ENCODE assay signal across 14 cellular contexts in the genomic region with DNA sequence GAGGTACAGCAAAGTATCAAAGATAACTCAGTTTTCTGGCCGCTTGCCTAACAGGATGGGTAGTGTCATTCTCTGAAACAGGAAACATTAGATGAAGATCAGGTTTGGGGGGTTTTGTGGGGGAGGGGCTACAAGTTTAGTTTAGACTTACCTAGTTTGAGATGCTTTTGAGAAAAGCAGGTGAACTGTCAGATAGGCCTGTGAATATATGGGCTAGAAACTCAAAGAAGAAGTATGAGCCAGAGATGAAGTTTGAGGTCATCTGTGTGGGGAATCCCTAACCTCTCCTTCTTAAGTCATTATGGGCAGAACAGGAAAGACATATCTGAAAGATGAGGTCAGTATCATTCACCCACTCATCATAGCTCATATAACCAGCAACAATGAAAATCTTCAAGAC. TPM values are rescaled to one million over a fixed set of nuclear protein-coding genes. Genes with fewer than 3 reads are reported as not detected.
DNase-seq lines count a peak whose midpoint lies in the region; ATAC-seq, FAIRE-seq and TF ChIP-seq lines count a peak whose summit lies in the region.
"Had no signal": no experiment of that assay in that cellular context is flagged by ENCODE, and none has a peak within 500 bp of the region (broad histone marks: within the 10 kb centered on the region; RNA-seq: fewer than 3 reads in every experiment).

No MANE protein-coding gene starts in this region.

- no peaks in the 10 kb centered on the region for H3K27me3 Mint-ChIP-seq in WTC11 (ENCODE audit: low read depth)

- H3K4me1 ChIP-seq in spleen = no peaks in the 10 kb centered on the region

- DNase-seq in stimulated activated CD4-positive, alpha-beta T cell treated with anti-CD3 and anti-CD28 coated beads, Interleukin-15, amount 100 ng/mL, for 24 hours = peak; percentile 33
- no peak for DNase-seq in stimulated activated CD4-positive, alpha-beta T cell treated with anti-CD3 and anti-CD28 coated beads, Interleukin-4, amount 100 ng/mL, for 1 hour
- DNase-seq in RCC 7860 (ENCODE audit: low spot score) = peak; percentile 82
- DNase-seq in fibroblast of gingiva (ENCODE audit: low read depth) = peak; percentile 33
- DNase-seq in D721Med (ENCODE audit: insufficient read length, low spot score) = no peak
- DNase-seq in WTC11 (ENCODE audit: low spot score) = no peak
- no peak for DNase-seq in spleen
- DNase-seq in GM12892 (ENCODE audit: insufficient read length) = no peak
- DNase-seq: activated effector memory CD4-positive, alpha-beta T cell treated with Interleukin-2 at 50 U/mL for 16 hours; hippocampal formation; NCI-H146; nucleus accumbens; stimulated activated CD8-positive, alpha-beta memory T cell treated with anti-CD3 and anti-CD28 coated beads, Interleukin-4, amount 100 ng/mL, for 48 hours had no signal

- 57 to 89% (median 74%) methylated on average over 1 of the region's 1 CpG for WGBS in spleen, 5 donors

- no peaks in the 10 kb centered on the region for H3K36me3 Mint-ChIP-seq in WTC11

- H3K27me3 ChIP-seq in spleen (replicated peaks in 1 of 7) = no peaks in the 10 kb centered on the region

- H3K4me1 Mint-ChIP-seq in WTC11 = peaks cover 5% of the 10 kb centered on the region

- no peak overlapping the region for H3K27ac ChIP-seq in spleen

- FAIRE-seq in RCC 7860 (lab: Jason Lieb, UNC) = peak; percentile 83
- no peak for FAIRE-seq in D721Med (lab: Jason Lieb, UNC)
- FAIRE-seq in GM12892 (lab: Jason Lieb, UNC) = no peak

- TF ChIP-seq CTCF in D721Med (IDR thresholded peaks at IDR 0.05; ENCODE audit: insufficient read depth, missing control alignments) = no peak
- no peak for TF ChIP-seq CTCF in WTC11 (IDR thresholded peaks at IDR 0.05)
- no peak for TF ChIP-seq CTCF in spleen (IDR thresholded peaks at IDR 0.05 in 8 of 11, conservative IDR thresholded peaks at IDR 0.05 in 3 of 11)

- no peak overlapping the region for H3K27ac Mint-ChIP-seq in WTC11

- no peak overlapping the region for H3K4me3 ChIP-seq in spleen

- H3K4me3 Mint-ChIP-seq in WTC11 = no peak overlapping the region

- H3K9me3 Mint-ChIP-seq in WTC11 = no peaks in the 10 kb centered on the region

- intact Hi-C loops in spleen (cut with DNase I; ENCODE audit: low total_unique reads) = no loop called here

- ATAC-seq in WTC11 = no peak
- ATAC-seq: Right ventricle myocardium inferior had no signal

- CTCF ChIA-PET in WTC11 (lab: Charles Lee) = no interaction called here

- POLR2A ChIA-PET in WTC11 (lab: Charles Lee) = no interaction called here

- TF ChIP-seq POLR2A in spleen (IDR thresholded peaks at IDR 0.05) = no peak
- no peak for TF ChIP-seq POLR2A in GM12892 (IDR thresholded peaks at IDR 0.05; ENCODE audit: low read depth, low read length)

- no peaks in the 10 kb centered on the region for H3K9me3 ChIP-seq in spleen

- H3K36me3 ChIP-seq in spleen = no peaks in the 10 kb centered on the region

TF ChIP-seq in WTC11, 78 proteins besides CTCF, POLR2A, EP300 and RAD21 (continues in another document):
- TF ChIP-seq, protein P1, sequence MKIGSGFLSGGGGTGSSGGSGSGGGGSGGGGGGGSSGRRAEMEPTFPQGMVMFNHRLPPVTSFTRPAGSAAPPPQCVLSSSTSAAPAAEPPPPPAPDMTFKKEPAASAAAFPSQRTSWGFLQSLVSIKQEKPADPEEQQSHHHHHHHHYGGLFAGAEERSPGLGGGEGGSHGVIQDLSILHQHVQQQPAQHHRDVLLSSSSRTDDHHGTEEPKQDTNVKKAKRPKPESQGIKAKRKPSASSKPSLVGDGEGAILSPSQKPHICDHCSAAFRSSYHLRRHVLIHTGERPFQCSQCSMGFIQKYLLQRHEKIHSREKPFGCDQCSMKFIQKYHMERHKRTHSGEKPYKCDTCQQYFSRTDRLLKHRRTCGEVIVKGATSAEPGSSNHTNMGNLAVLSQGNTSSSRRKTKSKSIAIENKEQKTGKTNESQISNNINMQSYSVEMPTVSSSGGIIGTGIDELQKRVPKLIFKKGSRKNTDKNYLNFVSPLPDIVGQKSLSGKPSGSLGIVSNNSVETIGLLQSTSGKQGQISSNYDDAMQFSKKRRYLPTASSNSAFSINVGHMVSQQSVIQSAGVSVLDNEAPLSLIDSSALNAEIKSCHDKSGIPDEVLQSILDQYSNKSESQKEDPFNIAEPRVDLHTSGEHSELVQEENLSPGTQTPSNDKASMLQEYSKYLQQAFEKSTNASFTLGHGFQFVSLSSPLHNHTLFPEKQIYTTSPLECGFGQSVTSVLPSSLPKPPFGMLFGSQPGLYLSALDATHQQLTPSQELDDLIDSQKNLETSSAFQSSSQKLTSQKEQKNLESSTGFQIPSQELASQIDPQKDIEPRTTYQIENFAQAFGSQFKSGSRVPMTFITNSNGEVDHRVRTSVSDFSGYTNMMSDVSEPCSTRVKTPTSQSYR (CRISPR knock-in tag; IDR thresholded peaks at IDR 0.05) = no peak
- TF ChIP-seq, protein P2, sequence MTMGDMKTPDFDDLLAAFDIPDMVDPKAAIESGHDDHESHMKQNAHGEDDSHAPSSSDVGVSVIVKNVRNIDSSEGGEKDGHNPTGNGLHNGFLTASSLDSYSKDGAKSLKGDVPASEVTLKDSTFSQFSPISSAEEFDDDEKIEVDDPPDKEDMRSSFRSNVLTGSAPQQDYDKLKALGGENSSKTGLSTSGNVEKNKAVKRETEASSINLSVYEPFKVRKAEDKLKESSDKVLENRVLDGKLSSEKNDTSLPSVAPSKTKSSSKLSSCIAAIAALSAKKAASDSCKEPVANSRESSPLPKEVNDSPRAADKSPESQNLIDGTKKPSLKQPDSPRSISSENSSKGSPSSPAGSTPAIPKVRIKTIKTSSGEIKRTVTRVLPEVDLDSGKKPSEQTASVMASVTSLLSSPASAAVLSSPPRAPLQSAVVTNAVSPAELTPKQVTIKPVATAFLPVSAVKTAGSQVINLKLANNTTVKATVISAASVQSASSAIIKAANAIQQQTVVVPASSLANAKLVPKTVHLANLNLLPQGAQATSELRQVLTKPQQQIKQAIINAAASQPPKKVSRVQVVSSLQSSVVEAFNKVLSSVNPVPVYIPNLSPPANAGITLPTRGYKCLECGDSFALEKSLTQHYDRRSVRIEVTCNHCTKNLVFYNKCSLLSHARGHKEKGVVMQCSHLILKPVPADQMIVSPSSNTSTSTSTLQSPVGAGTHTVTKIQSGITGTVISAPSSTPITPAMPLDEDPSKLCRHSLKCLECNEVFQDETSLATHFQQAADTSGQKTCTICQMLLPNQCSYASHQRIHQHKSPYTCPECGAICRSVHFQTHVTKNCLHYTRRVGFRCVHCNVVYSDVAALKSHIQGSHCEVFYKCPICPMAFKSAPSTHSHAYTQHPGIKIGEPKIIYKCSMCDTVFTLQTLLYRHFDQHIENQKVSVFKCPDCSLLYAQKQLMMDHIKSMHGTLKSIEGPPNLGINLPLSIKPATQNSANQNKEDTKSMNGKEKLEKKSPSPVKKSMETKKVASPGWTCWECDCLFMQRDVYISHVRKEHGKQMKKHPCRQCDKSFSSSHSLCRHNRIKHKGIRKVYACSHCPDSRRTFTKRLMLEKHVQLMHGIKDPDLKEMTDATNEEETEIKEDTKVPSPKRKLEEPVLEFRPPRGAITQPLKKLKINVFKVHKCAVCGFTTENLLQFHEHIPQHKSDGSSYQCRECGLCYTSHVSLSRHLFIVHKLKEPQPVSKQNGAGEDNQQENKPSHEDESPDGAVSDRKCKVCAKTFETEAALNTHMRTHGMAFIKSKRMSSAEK (CRISPR knock-in tag; IDR thresholded peaks at IDR 0.05; ENCODE audit: borderline replicate concordance) = no peak
- no peak for TF ChIP-seq FOXP1 (CRISPR knock-in tag; IDR thresholded peaks at IDR 0.05; ENCODE audit: borderline replicate concordance)
- no peak for TF ChIP-seq ELF4 (CRISPR knock-in tag; IDR thresholded peaks at IDR 0.05; ENCODE audit: low read depth)
- TF ChIP-seq CREB1 (CRISPR knock-in tag; IDR thresholded peaks at IDR 0.05) = no peak
- no peak for TF ChIP-seq RELA (CRISPR knock-in tag; IDR thresholded peaks at IDR 0.05; ENCODE audit: borderline replicate concordance)
- no peak for TF ChIP-seq PRRX2 (CRISPR knock-in tag; IDR thresholded peaks at IDR 0.05)
- TF ChIP-seq, protein P3, sequence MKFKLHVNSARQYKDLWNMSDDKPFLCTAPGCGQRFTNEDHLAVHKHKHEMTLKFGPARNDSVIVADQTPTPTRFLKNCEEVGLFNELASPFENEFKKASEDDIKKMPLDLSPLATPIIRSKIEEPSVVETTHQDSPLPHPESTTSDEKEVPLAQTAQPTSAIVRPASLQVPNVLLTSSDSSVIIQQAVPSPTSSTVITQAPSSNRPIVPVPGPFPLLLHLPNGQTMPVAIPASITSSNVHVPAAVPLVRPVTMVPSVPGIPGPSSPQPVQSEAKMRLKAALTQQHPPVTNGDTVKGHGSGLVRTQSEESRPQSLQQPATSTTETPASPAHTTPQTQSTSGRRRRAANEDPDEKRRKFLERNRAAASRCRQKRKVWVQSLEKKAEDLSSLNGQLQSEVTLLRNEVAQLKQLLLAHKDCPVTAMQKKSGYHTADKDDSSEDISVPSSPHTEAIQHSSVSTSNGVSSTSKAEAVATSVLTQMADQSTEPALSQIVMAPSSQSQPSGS (CRISPR knock-in tag; IDR thresholded peaks at IDR 0.05; ENCODE audit: borderline replicate concordance, low read depth) = no peak
- TF ChIP-seq RORB (CRISPR knock-in tag; IDR thresholded peaks at IDR 0.05) = no peak
- no peak for TF ChIP-seq ZBTB21 (CRISPR knock-in tag; IDR thresholded peaks at IDR 0.05; ENCODE audit: borderline replicate concordance)
- no peak for TF ChIP-seq ZNF671 (CRISPR knock-in tag; IDR thresholded peaks at IDR 0.05)
- no peak for TF ChIP-seq NR3C1 (CRISPR knock-in tag; conservative IDR thresholded peaks at IDR 0.05; ENCODE audit: low read depth)
- no peak for TF ChIP-seq IRF2 (CRISPR knock-in tag; IDR thresholded peaks at IDR 0.05; ENCODE audit: borderline replicate concordance, low read depth)

RNA-seq across cellular contexts. Expression of a gene that starts 11.9 kb away (rescaled TPM):
- total RNA-seq in WTC11 (2021) = not detected in 3 replicates
- total RNA-seq in spleen = not detected
- not detected for polyA plus RNA-seq in spleen
- polyA plus RNA-seq in GM12892 (2012; ENCODE audit: missing spikeins) = not detected
- total RNA-seq: Right ventricle myocardium inferior had no signal

RNA-seq across cellular contexts. Expression of a gene that starts 14.0 kb away (rescaled TPM):
- total RNA-seq in WTC11 (2021) = 3.0 to 3.7 TPM (median 3.6 TPM) in 3 replicates
- 10 to 100 TPM in 5 of 7 donors, 1 to 10 TPM in 2; 7.3 to 14.7 (median 12.9) TPM for total RNA-seq in spleen
- polyA plus RNA-seq in spleen = 1 to 10 TPM; 3.1 to 4.7 (median 4.3) TPM
- polyA plus RNA-seq in GM12892 (2012; ENCODE audit: missing spikeins) = 0.49 TPM

RNA-seq across cellular contexts. Expression of a gene that starts 14.3 kb away (rescaled TPM):
- 0.18 TPM in 1 of 3 replicates, not detected in the others for total RNA-seq in WTC11 (2021)
- not detected for total RNA-seq in spleen
- not detected for polyA plus RNA-seq in spleen
- not detected for polyA plus RNA-seq in GM12892 (2012; ENCODE audit: missing spikeins)
- total RNA-seq: Right ventricle myocardium inferior had no signal

Comparison
In these comparisons a context has a peak if more than half of its experiments do, and no peak if none do; other contexts are left out.
1. DNase-seq: peak in stimulated activated CD4-positive, alpha-beta T cell treated with anti-CD3 and anti-CD28 coated beads, Interleukin-15, amount 100 ng/mL, for 24 hours (single experiment), RCC 7860 (single experiment) and fibroblast of gingiva (single experiment); none in stimulated activated CD4-positive, alpha-beta T cell treated with anti-CD3 and anti-CD28 coated beads, Interleukin-4, amount 100 ng/mL, for 1 hour (single experiment), D721Med (single experiment), WTC11 (single experiment), spleen (single experiment) and GM12892 (single experiment).